ENCODE assay signal across 1 cellular context in the genomic region with DNA sequence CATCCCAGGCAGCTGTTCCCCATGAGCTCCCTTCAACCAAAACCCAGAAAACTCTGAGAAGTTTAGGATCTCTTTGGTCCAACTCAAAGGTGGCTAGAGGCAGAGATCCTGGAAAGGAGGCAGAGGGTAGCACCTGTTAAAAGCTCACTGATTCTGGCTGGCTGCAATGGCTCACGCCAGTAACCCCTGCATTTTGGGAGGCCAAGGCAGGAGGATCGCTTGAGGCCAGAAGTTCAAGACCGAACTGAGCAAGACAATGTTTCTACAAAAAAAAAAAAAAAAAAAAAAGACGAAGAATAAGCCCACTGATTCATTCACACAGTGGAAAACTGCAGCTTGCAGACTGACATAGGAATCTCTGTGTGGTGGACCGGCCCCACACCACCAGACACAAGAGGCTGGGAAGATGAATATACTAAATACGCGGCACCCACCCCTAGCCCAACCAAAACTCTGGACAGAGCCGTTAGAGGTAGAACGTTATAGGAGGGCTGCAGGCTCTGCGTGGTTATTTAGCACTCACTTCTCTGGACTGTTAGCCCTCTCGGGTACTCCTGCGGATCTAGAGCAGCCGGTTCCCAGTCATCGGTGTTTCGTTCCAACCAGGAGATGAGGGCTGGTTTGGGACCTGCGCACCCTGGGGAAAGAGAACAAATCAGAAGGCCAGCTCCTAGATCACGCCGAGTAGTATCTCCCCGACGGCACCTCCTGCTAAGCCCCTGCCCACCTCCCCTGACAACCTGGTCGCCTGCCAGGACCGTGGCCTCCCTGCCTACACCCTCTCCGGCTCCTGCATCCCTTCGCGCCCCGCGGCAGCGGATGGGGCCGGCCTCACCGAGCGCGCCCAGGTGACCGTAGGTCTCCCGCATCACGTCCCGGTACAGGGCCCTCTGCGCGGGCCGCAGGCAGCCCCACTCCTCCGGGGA.
TF ChIP-seq lines count a peak whose summit lies in the region.

No MANE protein-coding gene starts in this region.

TF ChIP-seq in GM12878, 131 proteins besides CTCF, POLR2A, EP300 and RAD21 (continued from another document):
- TF ChIP-seq, protein P1, sequence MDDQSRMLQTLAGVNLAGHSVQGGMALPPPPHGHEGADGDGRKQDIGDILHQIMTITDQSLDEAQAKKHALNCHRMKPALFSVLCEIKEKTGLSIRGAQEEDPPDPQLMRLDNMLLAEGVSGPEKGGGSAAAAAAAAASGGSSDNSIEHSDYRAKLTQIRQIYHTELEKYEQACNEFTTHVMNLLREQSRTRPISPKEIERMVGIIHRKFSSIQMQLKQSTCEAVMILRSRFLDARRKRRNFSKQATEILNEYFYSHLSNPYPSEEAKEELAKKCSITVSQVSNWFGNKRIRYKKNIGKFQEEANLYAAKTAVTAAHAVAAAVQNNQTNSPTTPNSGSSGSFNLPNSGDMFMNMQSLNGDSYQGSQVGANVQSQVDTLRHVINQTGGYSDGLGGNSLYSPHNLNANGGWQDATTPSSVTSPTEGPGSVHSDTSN (IDR thresholded peaks at IDR 0.05; ENCODE audit: insufficient replicate concordance, low read depth, low read length), result no peak
- TF ChIP-seq, protein P2, sequence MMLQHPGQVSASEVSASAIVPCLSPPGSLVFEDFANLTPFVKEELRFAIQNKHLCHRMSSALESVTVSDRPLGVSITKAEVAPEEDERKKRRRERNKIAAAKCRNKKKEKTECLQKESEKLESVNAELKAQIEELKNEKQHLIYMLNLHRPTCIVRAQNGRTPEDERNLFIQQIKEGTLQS (IDR thresholded peaks at IDR 0.05; ENCODE audit: borderline replicate concordance, extremely low read depth, low read depth, low read length), result no peak
- TF ChIP-seq, protein P3, sequence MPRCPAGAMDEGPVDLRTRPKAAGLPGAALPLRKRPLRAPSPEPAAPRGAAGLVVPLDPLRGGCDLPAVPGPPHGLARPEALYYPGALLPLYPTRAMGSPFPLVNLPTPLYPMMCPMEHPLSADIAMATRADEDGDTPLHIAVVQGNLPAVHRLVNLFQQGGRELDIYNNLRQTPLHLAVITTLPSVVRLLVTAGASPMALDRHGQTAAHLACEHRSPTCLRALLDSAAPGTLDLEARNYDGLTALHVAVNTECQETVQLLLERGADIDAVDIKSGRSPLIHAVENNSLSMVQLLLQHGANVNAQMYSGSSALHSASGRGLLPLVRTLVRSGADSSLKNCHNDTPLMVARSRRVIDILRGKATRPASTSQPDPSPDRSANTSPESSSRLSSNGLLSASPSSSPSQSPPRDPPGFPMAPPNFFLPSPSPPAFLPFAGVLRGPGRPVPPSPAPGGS (IDR thresholded peaks at IDR 0.05; ENCODE audit: borderline replicate concordance, insufficient read depth, low read depth, low read length, poor library complexity, severe bottlenecking), result no peak
- no peak for TF ChIP-seq SREBF2 (IDR thresholded peaks at IDR 0.05; ENCODE audit: low read length)
